ENCODE assay signal across 14 cellular contexts in the genomic region with DNA sequence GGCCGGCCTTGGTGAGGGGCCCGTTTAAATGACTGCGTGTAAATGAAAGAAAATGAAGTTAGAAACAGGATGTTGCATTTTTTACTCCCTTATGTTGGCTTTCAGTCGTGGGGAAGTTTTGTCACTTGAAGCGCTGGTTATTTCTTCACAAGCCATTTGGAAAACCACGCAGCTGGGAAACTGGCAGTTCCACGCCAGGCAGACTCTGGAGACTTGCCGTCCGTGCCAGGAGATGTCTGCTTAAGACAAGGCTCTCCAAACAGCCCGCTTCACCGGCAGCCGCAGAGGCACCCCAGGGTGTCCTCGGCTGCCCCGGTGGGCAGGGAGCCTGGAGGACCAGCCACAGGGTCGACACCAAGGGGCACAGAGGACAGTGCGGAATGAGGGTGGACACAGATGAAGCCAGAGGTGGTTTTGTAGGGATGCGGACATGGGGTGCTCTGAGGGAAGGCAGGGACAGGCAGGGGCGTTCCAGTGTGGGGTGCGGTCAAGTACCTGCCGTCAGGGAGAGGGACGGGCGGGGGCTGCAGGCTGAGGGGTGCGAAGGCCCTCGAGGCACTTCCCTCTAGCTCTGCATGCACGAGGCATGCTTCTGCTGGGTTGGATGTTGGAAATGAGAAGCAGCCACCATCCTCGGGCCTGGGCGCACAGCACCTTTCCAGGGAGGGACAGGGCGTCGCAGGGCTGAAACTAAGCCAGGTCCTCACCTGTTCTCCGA. TPM values are rescaled to one million over a fixed set of nuclear protein-coding genes. Genes with fewer than 3 reads are reported as not detected.
A peak's percentile ranks its signal among the peaks of the same experiment; 100 is the strongest.
DNase-seq lines count a peak whose midpoint lies in the region; ATAC-seq, FAIRE-seq and TF ChIP-seq lines count a peak whose summit lies in the region.
"Had no signal": no experiment of that assay in that cellular context is flagged by ENCODE, and none has a peak within 500 bp of the region (broad histone marks: within the 10 kb centered on the region; RNA-seq: fewer than 3 reads in every experiment).

No MANE protein-coding gene starts in this region.

- H2BK120ac ChIP-seq in neuronal stem cell (ENCODE audit: low read depth, low read length): no peak overlapping the region

- DNase-seq in HL-60 (ENCODE audit: low read depth in 1 of 2, low spot score in 1 of 2): peak in 1 of 2 experiments; percentile 51
- no peak for DNase-seq in K562 (ENCODE audit: extremely low read depth in 1 of 4, low spot score in 3 of 4)
- DNase-seq in neuronal stem cell (ENCODE audit: low spot score): no peak
- no peak for DNase-seq in hypothalamus (lab: John Stamatoyannopoulos, UW)
- no peak for DNase-seq in H54 (ENCODE audit: insufficient read length, low spot score)
- DNase-seq in activated T-helper 2 cell treated with anti-CD3 and anti-CD28 coated beads, Interferon-gamma antibody, Interleukin-2, Interleukin-4, amounts not matched to agents 10 μg/mL and 5 μg/mL and 100 μg/mL, durations not matched to agents 14 hours and 24 hours and 36 hours (ENCODE audit: low spot score): no peak
- DNase-seq: DMS79 treated with DMSO at 0.1 percent for 48 hours, GDM1, KBM-7, NCI-H1092, NCI-H226, PC-3 had no signal

- H2BK5ac ChIP-seq in neuronal stem cell (ENCODE audit: low read length): no peak overlapping the region

- no peaks in the 10 kb centered on the region for H3K27me3 Mint-ChIP-seq in activated T-helper 2 cell treated with anti-CD3 and anti-CD28 coated beads, Interferon-gamma antibody, Interleukin-2, Interleukin-4, amounts not matched to agents 10 μg/mL and 5 μg/mL and 100 μg/mL, durations not matched to agents 14 hours and 24 hours and 36 hours (ENCODE audit: low read depth)

- H2BK15ac ChIP-seq in neuronal stem cell (ENCODE audit: low read length): no peak overlapping the region

- no peaks in the 10 kb centered on the region for H3K79me2 ChIP-seq in K562 (ENCODE audit: control insufficient read depth, insufficient read depth, low read length)

- in situ Hi-C loops in K562 (cut with MboI): no loop called here

- no peak overlapping the region for H4K8ac ChIP-seq in neuronal stem cell (ENCODE audit: low read depth, low read length)

- H3K18ac ChIP-seq in neuronal stem cell (ENCODE audit: low read length): no peak overlapping the region

- H3K4me3 Mint-ChIP-seq in activated T-helper 2 cell treated with anti-CD3 and anti-CD28 coated beads, Interferon-gamma antibody, Interleukin-2, Interleukin-4, amounts not matched to agents 10 μg/mL and 5 μg/mL and 100 μg/mL, durations not matched to agents 14 hours and 24 hours and 36 hours (ENCODE audit: low read depth): no peak overlapping the region
- H3K4me3 Mint-ChIP-seq: CD8-positive, alpha-beta T cell had no signal

- 94% methylated on average over 28 of the region's 30 CpGs for WGBS in K562 (ENCODE audit: insufficient coverage, low coverage, missing lambda C conversion rate)
- WGBS in neuronal stem cell (ENCODE audit: extremely low coverage in 2 of 2, insufficient read length in 2 of 2, insufficient replicate concordance in 1 of 2), 2 donors: no CpG with 5 or more reads among the region's 30 CpGs

- H3K36me3 ChIP-seq in K562 (ENCODE audit: control insufficient read depth, insufficient read depth, low read length) (peaks cover 90% of the 10 kb centered on the region), neuronal stem cell (replicated peaks in 1 of 2; ENCODE audit: control insufficient read depth in 2 of 2, insufficient read depth in 2 of 2, low read length in 2 of 2) (peaks cover 63 to 84% of the 10 kb centered on the region in 2 donors)

- CTCF ChIA-PET in K562 (lab: Yijun Ruan, JAX; ENCODE audit: low intra/inter-chr PET ratio): no interaction called here

- POLR2A ChIA-PET in K562 (lab: Yijun Ruan, JAX): interaction anchor here (0.6 to 1.9 kb wide), 3 partner anchors 9 to 51 kb away, joined by 3 to 10 read pairs (median 4); partner anchors contain the start of gene AJM1

- H2BK12ac ChIP-seq in neuronal stem cell (ENCODE audit: low read length): no peak overlapping the region

- H3K27ac Mint-ChIP-seq in activated T-helper 2 cell treated with anti-CD3 and anti-CD28 coated beads, Interferon-gamma antibody, Interleukin-2, Interleukin-4, amounts not matched to agents 10 μg/mL and 5 μg/mL and 100 μg/mL, durations not matched to agents 14 hours and 24 hours and 36 hours: no peak overlapping the region
- H3K27ac Mint-ChIP-seq: CD8-positive, alpha-beta T cell had no signal

- H3K79me1 ChIP-seq in neuronal stem cell (ENCODE audit: low read depth, low read length): peaks cover 9% of the 10 kb centered on the region

- no peak for TF ChIP-seq POLR2A in K562 (conservative IDR thresholded peaks at IDR 0.05)
- TF ChIP-seq POLR2A in H54 (IDR thresholded peaks at IDR 0.05; ENCODE audit: low read depth, low read length): no peak

- BruUV-seq in K562 (replicated peaks; lab: Mats Ljungman, UMichigan): no TSS peak

- TF ChIP-seq RAD21 in K562 (CRISPR knock-in tag; conservative IDR thresholded peaks at IDR 0.05 in 1 of 2, IDR thresholded peaks at IDR 0.05 in 1 of 2): no peak

- no peak overlapping the region for H3K4me3 ChIP-seq in HL-60 (replicated peaks; ENCODE audit: insufficient read depth, low read length)
- no peak overlapping the region for H3K4me3 ChIP-seq in K562
- peak overlapping the region in 1 of 2 donors; percentile 16 for H3K4me3 ChIP-seq in neuronal stem cell (ENCODE audit: low read length in 2 of 2)

- no peaks in the 10 kb centered on the region for H3K4me1 Mint-ChIP-seq in activated T-helper 2 cell treated with anti-CD3 and anti-CD28 coated beads, Interferon-gamma antibody, Interleukin-2, Interleukin-4, amounts not matched to agents 10 μg/mL and 5 μg/mL and 100 μg/mL, durations not matched to agents 14 hours and 24 hours and 36 hours (ENCODE audit: low read depth)

- H3K4me1 ChIP-seq in K562 (replicated peaks in 1 of 2; ENCODE audit: control insufficient read depth in 2 of 2, insufficient read depth in 2 of 2, low read length in 2 of 2) (peaks cover 0 to 53% of the 10 kb centered on the region in 2 experiments; a peak in 1 of 5 replicates), neuronal stem cell (ENCODE audit: control insufficient read depth in 2 of 2, insufficient read depth in 1 of 2, low read depth in 1 of 2, low read length in 2 of 2) (no peaks in the 10 kb centered on the region)

- no peaks in the 10 kb centered on the region for H3K9me3 Mint-ChIP-seq in activated T-helper 2 cell treated with anti-CD3 and anti-CD28 coated beads, Interferon-gamma antibody, Interleukin-2, Interleukin-4, amounts not matched to agents 10 μg/mL and 5 μg/mL and 100 μg/mL, durations not matched to agents 14 hours and 24 hours and 36 hours
- H3K9me3 Mint-ChIP-seq: CD8-positive, alpha-beta T cell had no signal

- peak overlapping the region; percentile 64 for H3K27ac ChIP-seq in HL-60 (replicated peaks)
- H3K27ac ChIP-seq in K562 (ENCODE audit: extremely low read depth, low read depth, low read length): no peak overlapping the region
- no peak overlapping the region for H3K27ac ChIP-seq in neuronal stem cell (replicated peaks; ENCODE audit: low read length)

- H3K9me3 ChIP-seq in K562 (replicated peaks; ENCODE audit: control insufficient read depth, insufficient read depth, low read depth, low read length) (no peaks in the 10 kb centered on the region), neuronal stem cell (replicated peaks in 1 of 2; ENCODE audit: control insufficient read depth in 2 of 2, insufficient read depth in 1 of 2, low read depth in 1 of 2, low read length in 2 of 2) (no peaks in the 10 kb centered on the region)

- intact Hi-C loops in K562 (cut with micrococcal nuclease): no loop called here
- intact Hi-C loops in activated T-helper 2 cell treated with anti-CD3 and anti-CD28 coated beads, Interferon-gamma antibody, Interleukin-2, Interleukin-4, amounts not matched to agents 10 μg/mL and 5 μg/mL and 100 μg/mL, durations not matched to agents 14 hours and 24 hours and 36 hours (cut with micrococcal nuclease): no loop called here

- no peak overlapping the region for H3K9ac ChIP-seq in K562 (ENCODE audit: insufficient read depth in 1 of 2, low read depth in 2 of 2, low read length in 2 of 2)
- peak overlapping the region; percentile 14 for H3K9ac ChIP-seq in neuronal stem cell (ENCODE audit: low read depth, low read length, poor library complexity)

- H3K36me3 Mint-ChIP-seq in activated T-helper 2 cell treated with anti-CD3 and anti-CD28 coated beads, Interferon-gamma antibody, Interleukin-2, Interleukin-4, amounts not matched to agents 10 μg/mL and 5 μg/mL and 100 μg/mL, durations not matched to agents 14 hours and 24 hours and 36 hours (ENCODE audit: low read depth): peaks cover 20% of the 10 kb centered on the region

- H3K4me2 ChIP-seq in K562 (ENCODE audit: insufficient read depth, low read length) (no peak overlapping the region), neuronal stem cell (ENCODE audit: insufficient read depth, low read length, poor library complexity, severe bottlenecking) (no peak overlapping the region)

- peaks cover 3% of the 10 kb centered on the region for H3K9me1 ChIP-seq in K562 (ENCODE audit: control insufficient read depth, insufficient read depth, low read length)

- TF ChIP-seq CTCF in HL-60 (IDR thresholded peaks at IDR 0.05; ENCODE audit: insufficient read depth, low read length): no peak
- TF ChIP-seq CTCF in K562 (IDR thresholded peaks at IDR 0.05 in 2 of 3, conservative IDR thresholded peaks at IDR 0.05 in 1 of 3; ENCODE audit: insufficient read depth in 2 of 3, low read depth in 1 of 3, low read length in 3 of 3): no peak

- H3K14ac ChIP-seq in neuronal stem cell (ENCODE audit: low read length): no peak overlapping the region

- H2AFZ ChIP-seq in K562 (ENCODE audit: low read depth, low read length) (no peak overlapping the region), neuronal stem cell (ENCODE audit: low read length) (no peak overlapping the region)

- H3K23ac ChIP-seq in neuronal stem cell (ENCODE audit: low read depth, low read length, poor library complexity): no peak overlapping the region

- H3K27me3 ChIP-seq in HL-60 (ENCODE audit: insufficient read depth, poor library complexity, severe bottlenecking) (no peaks in the 10 kb centered on the region), K562 (ENCODE audit: control insufficient read depth in 2 of 2, insufficient read depth in 2 of 2, low read length in 2 of 2) (no peaks in the 10 kb centered on the region), neuronal stem cell (ENCODE audit: control insufficient read depth in 3 of 3, insufficient read depth in 3 of 3, low read depth in 1 of 3, low read length in 3 of 3) (no peaks in the 10 kb centered on the region)

- H4K20me1 ChIP-seq in K562 (replicated peaks; ENCODE audit: control insufficient read depth, insufficient read depth, low read length): no peaks in the 10 kb centered on the region; the same call in 1 of the 2 replicates

- FAIRE-seq in K562 (lab: Jason Lieb, UNC) (no peak), H54 (lab: Jason Lieb, UNC) (no peak)
- FAIRE-seq: D721Med had no signal

- ATAC-seq in K562: no peak
- ATAC-seq: CD8-positive, alpha-beta T cell; PC-3 had no signal

- TF ChIP-seq EP300 in K562 (IDR thresholded peaks at IDR 0.05; ENCODE audit: low read length): no peak

- H2AK5ac ChIP-seq in neuronal stem cell (ENCODE audit: low read depth, low read length): no peak overlapping the region

- no peak overlapping the region for H4K91ac ChIP-seq in neuronal stem cell (ENCODE audit: low read depth, low read length, poor library complexity)

- no peak overlapping the region for H3K4ac ChIP-seq in neuronal stem cell (ENCODE audit: low read length)

RNA-seq across cellular contexts. Expression of gene AJM1, which starts 11.1 kb away (rescaled TPM):
- total RNA-seq in K562 (2011; cell fraction: chromatin; rRNA removed; ENCODE audit: low replicate concordance): 3.5 and 12.8 TPM in 2 replicates
- total RNA-seq in K562 (2011; cell fraction: nucleolus; rRNA removed): 13.2 and 13.6 TPM in 2 replicates
- total RNA-seq in K562 (2011; cell fraction: nucleoplasm; rRNA removed): 7.8 and 10.9 TPM in 2 replicates
- total RNA-seq in K562 (2014; rRNA removed): 2.0 and 2.8 TPM in 2 replicates
- 0.07 TPM in 1 of 2 replicates, not detected in the other for total RNA-seq in K562 (2014; rRNA removed; fragmentation: Illumina TruSeq; extraction: Trizol)
- total RNA-seq in K562 (2015; rRNA removed; fragmentation: Illumina TruSeq; extraction: Trizol): 0.83 and 0.94 TPM in 2 replicates
- total RNA-seq in K562 (2021): 3.2 TPM in 2 replicates
- 0.46 and 1.1 TPM in 2 replicates for polyA plus RNA-seq in K562 (2011; rRNA removed)
- polyA plus RNA-seq in K562 (2011; cell fraction: cytosol; rRNA removed): 0.49 and 1.00 TPM in 2 replicates
- polyA plus RNA-seq in K562 (2011; cell fraction: nucleus; rRNA removed): 11.7 and 16.6 TPM in 2 replicates
- polyA plus RNA-seq in K562 (2012): 2.1 and 4.3 TPM in 2 replicates
- 0.06 and 0.54 TPM in 2 replicates for polyA plus RNA-seq in K562 (2014; fragmentation: Illumina TruSeq; extraction: Trizol)
- polyA plus RNA-seq in K562 (2014; fragmentation: Nextera tagmentation; extraction: Ambion mirVana): under 1 TPM in 1 of 2 experiments, not detected in 1; 0.01 TPM
- 2.2 and 3.7 TPM in 2 replicates for polyA plus RNA-seq in K562 (2014; rRNA removed)
- 0.11 and 0.12 TPM in 2 replicates for polyA minus RNA-seq in K562 (2011; rRNA and poly(A)+ RNA removed)
- 0.86 and 1.3 TPM in 2 replicates for polyA minus RNA-seq in K562 (2011; cell fraction: cytosol; rRNA and poly(A)+ RNA removed)
- 2.6 and 3.0 TPM in 2 replicates for polyA minus RNA-seq in K562 (2011; cell fraction: nucleus; rRNA and poly(A)+ RNA removed)
- polyA plus RNA-seq in neuronal stem cell (2013, experiment 1 of 2): 0.42 TPM
- 0.44 TPM for polyA plus RNA-seq in neuronal stem cell (2013, experiment 2 of 2)
- 5.0 and 5.1 TPM in 2 replicates for total RNA-seq in activated T-helper 2 cell treated with anti-CD3 and anti-CD28 coated beads, Interferon-gamma antibody, Interleukin-2, Interleukin-4, amounts not matched to agents 10 μg/mL and 5 μg/mL and 100 μg/mL, durations not matched to agents 14 hours and 24 hours and 36 hours

RNA-seq across cellular contexts. Expression of gene PHPT1, which starts 18.0 kb away (rescaled TPM):
- 45.1 and 180 TPM in 2 replicates for total RNA-seq in K562 (2011; cell fraction: chromatin; rRNA removed; ENCODE audit: low replicate concordance)
- total RNA-seq in K562 (2011; cell fraction: nucleolus; rRNA removed): 169 and 176 TPM in 2 replicates
- total RNA-seq in K562 (2011; cell fraction: nucleoplasm; rRNA removed): 73.7 and 101 TPM in 2 replicates
- total RNA-seq in K562 (2014; rRNA removed): 114 and 142 TPM in 2 replicates
- 16.4 and 20.9 TPM in 2 replicates for total RNA-seq in K562 (2014; rRNA removed; fragmentation: Illumina TruSeq; extraction: Trizol)
- total RNA-seq in K562 (2015; rRNA removed; fragmentation: Illumina TruSeq; extraction: Trizol): 93.0 and 96.7 TPM in 2 replicates
- total RNA-seq in K562 (2021): 126 and 135 TPM in 2 replicates
- polyA plus RNA-seq in K562 (2011; rRNA removed): 50.9 and 84.3 TPM in 2 replicates
- 137 and 211 TPM in 2 replicates for polyA plus RNA-seq in K562 (2011; cell fraction: cytosol; rRNA removed)
- 314 and 360 TPM in 2 replicates for polyA plus RNA-seq in K562 (2011; cell fraction: nucleus; rRNA removed)
- polyA plus RNA-seq in K562 (2012): 124 and 150 TPM in 2 replicates
- 80.2 and 98.6 TPM in 2 replicates for polyA plus RNA-seq in K562 (2014; fragmentation: Illumina TruSeq; extraction: Trizol)
- 100 to 1,000 TPM; 131 to 166 TPM for polyA plus RNA-seq in K562 (2014; fragmentation: Nextera tagmentation; extraction: Ambion mirVana)
- polyA plus RNA-seq in K562 (2014; rRNA removed): 129 and 161 TPM in 2 replicates
- polyA minus RNA-seq in K562 (2011; rRNA and poly(A)+ RNA removed): 7.0 and 7.2 TPM in 2 replicates
- polyA minus RNA-seq in K562 (2011; cell fraction: cytosol; rRNA and poly(A)+ RNA removed): 19.4 and 27.9 TPM in 2 replicates
- polyA minus RNA-seq in K562 (2011; cell fraction: nucleus; rRNA and poly(A)+ RNA removed): 31.0 and 41.3 TPM in 2 replicates
- polyA plus RNA-seq in neuronal stem cell (2013, experiment 1 of 2): 230 TPM
- 218 TPM for polyA plus RNA-seq in neuronal stem cell (2013, experiment 2 of 2)
- total RNA-seq in activated T-helper 2 cell treated with anti-CD3 and anti-CD28 coated beads, Interferon-gamma antibody, Interleukin-2, Interleukin-4, amounts not matched to agents 10 μg/mL and 5 μg/mL and 100 μg/mL, durations not matched to agents 14 hours and 24 hours and 36 hours: 127 and 133 TPM in 2 replicates

RNA-seq across cellular contexts. Expression of gene MAMDC4, which starts 21.0 kb away (rescaled TPM):
- 9.8 and 44.0 TPM in 2 replicates for total RNA-seq in K562 (2011; cell fraction: chromatin; rRNA removed; ENCODE audit: low replicate concordance)
- 38.6 and 45.4 TPM in 2 replicates for total RNA-seq in K562 (2011; cell fraction: nucleolus; rRNA removed)
- 15.4 and 16.5 TPM in 2 replicates for total RNA-seq in K562 (2011; cell fraction: nucleoplasm; rRNA removed)
- total RNA-seq in K562 (2014; rRNA removed) (4.5 and 7.1 TPM in 2 replicates), K562 (2014; rRNA removed; fragmentation: Illumina TruSeq; extraction: Trizol) (0.10 and 0.47 TPM in 2 replicates), K562 (2015; rRNA removed; fragmentation: Illumina TruSeq; extraction: Trizol) (2.9 and 3.6 TPM in 2 replicates), K562 (2021) (9.6 and 11.0 TPM in 2 replicates)
- polyA plus RNA-seq in K562 (2011; rRNA removed) (1.3 and 3.6 TPM in 2 replicates), K562 (2014; fragmentation: Illumina TruSeq; extraction: Trizol) (1.5 and 2.2 TPM in 2 replicates), K562 (2014; fragmentation: Nextera tagmentation; extraction: Ambion mirVana) (under 1 TPM; 0.03 to 0.18 TPM), K562 (2014; rRNA removed) (7.9 and 10.8 TPM in 2 replicates)
- 0.74 and 2.6 TPM in 2 replicates for polyA plus RNA-seq in K562 (2011; cell fraction: cytosol; rRNA removed)
- polyA plus RNA-seq in K562 (2011; cell fraction: nucleus; rRNA removed): 45.8 and 94.5 TPM in 2 replicates
- polyA plus RNA-seq in K562 (2012): 6.9 and 15.2 TPM in 2 replicates
- polyA minus RNA-seq in K562 (2011; rRNA and poly(A)+ RNA removed): 0.06 and 0.21 TPM in 2 replicates
- polyA minus RNA-seq in K562 (2011; cell fraction: cytosol; rRNA and poly(A)+ RNA removed): 1.1 and 1.5 TPM in 2 replicates
- polyA minus RNA-seq in K562 (2011; cell fraction: nucleus; rRNA and poly(A)+ RNA removed): 5.0 and 5.6 TPM in 2 replicates
- polyA plus RNA-seq in neuronal stem cell (2013, experiment 1 of 2): 3.6 TPM
- polyA plus RNA-seq in neuronal stem cell (2013, experiment 2 of 2): 3.2 TPM
- 19.0 and 21.0 TPM in 2 replicates for total RNA-seq in activated T-helper 2 cell treated with anti-CD3 and anti-CD28 coated beads, Interferon-gamma antibody, Interleukin-2, Interleukin-4, amounts not matched to agents 10 μg/mL and 5 μg/mL and 100 μg/mL, durations not matched to agents 14 hours and 24 hours and 36 hours

RNA-seq across cellular contexts. Expression of gene RABL6, which starts 23.4 kb away (rescaled TPM):
- total RNA-seq in K562 (2011; cell fraction: chromatin; rRNA removed; ENCODE audit: low replicate concordance): 250 and 572 TPM in 2 replicates
- 321 and 330 TPM in 2 replicates for total RNA-seq in K562 (2011; cell fraction: nucleolus; rRNA removed)
- 231 and 237 TPM in 2 replicates for total RNA-seq in K562 (2011; cell fraction: nucleoplasm; rRNA removed)
- total RNA-seq in K562 (2014; rRNA removed) (141 and 154 TPM in 2 replicates), K562 (2014; rRNA removed; fragmentation: Illumina TruSeq; extraction: Trizol) (34.2 and 44.6 TPM in 2 replicates), K562 (2015; rRNA removed; fragmentation: Illumina TruSeq; extraction: Trizol) (84.5 and 85.0 TPM in 2 replicates), K562 (2021) (165 and 181 TPM in 2 replicates)
- polyA plus RNA-seq in K562 (2011; rRNA removed) (109 and 142 TPM in 2 replicates), K562 (2014; fragmentation: Illumina TruSeq; extraction: Trizol) (68.9 and 82.6 TPM in 2 replicates), K562 (2014; fragmentation: Nextera tagmentation; extraction: Ambion mirVana) (1 to 10 TPM; 5.6 to 6.4 TPM), K562 (2014; rRNA removed) (121 and 124 TPM in 2 replicates)
- 89.0 and 119 TPM in 2 replicates for polyA plus RNA-seq in K562 (2011; cell fraction: cytosol; rRNA removed)
- 341 and 396 TPM in 2 replicates for polyA plus RNA-seq in K562 (2011; cell fraction: nucleus; rRNA removed)
- polyA plus RNA-seq in K562 (2012): 134 and 138 TPM in 2 replicates
- polyA minus RNA-seq in K562 (2011; rRNA and poly(A)+ RNA removed): 64.4 and 75.7 TPM in 2 replicates
- 71.6 and 75.2 TPM in 2 replicates for polyA minus RNA-seq in K562 (2011; cell fraction: cytosol; rRNA and poly(A)+ RNA removed)
- polyA minus RNA-seq in K562 (2011; cell fraction: nucleus; rRNA and poly(A)+ RNA removed): 89.1 and 116 TPM in 2 replicates
- 115 TPM for polyA plus RNA-seq in neuronal stem cell (2013, experiment 1 of 2)
- 112 TPM for polyA plus RNA-seq in neuronal stem cell (2013, experiment 2 of 2)
- 108 and 111 TPM in 2 replicates for total RNA-seq in activated T-helper 2 cell treated with anti-CD3 and anti-CD28 coated beads, Interferon-gamma antibody, Interleukin-2, Interleukin-4, amounts not matched to agents 10 μg/mL and 5 μg/mL and 100 μg/mL, durations not matched to agents 14 hours and 24 hours and 36 hours

RNA-seq across cellular contexts. Expression of gene EDF1, which starts 34.9 kb away (rescaled TPM):
- 59.6 and 137 TPM in 2 replicates for total RNA-seq in K562 (2011; cell fraction: chromatin; rRNA removed; ENCODE audit: low replicate concordance)
- total RNA-seq in K562 (2011; cell fraction: nucleolus; rRNA removed): 95.8 and 97.7 TPM in 2 replicates
- total RNA-seq in K562 (2011; cell fraction: nucleoplasm; rRNA removed): 83.2 and 87.5 TPM in 2 replicates
- 532 and 564 TPM in 2 replicates for total RNA-seq in K562 (2014; rRNA removed)
- 132 and 198 TPM in 2 replicates for total RNA-seq in K562 (2014; rRNA removed; fragmentation: Illumina TruSeq; extraction: Trizol)
- 363 and 368 TPM in 2 replicates for total RNA-seq in K562 (2015; rRNA removed; fragmentation: Illumina TruSeq; extraction: Trizol)
- total RNA-seq in K562 (2021): 302 and 324 TPM in 2 replicates
- 235 TPM in 2 replicates for polyA plus RNA-seq in K562 (2011; rRNA removed)
- polyA plus RNA-seq in K562 (2011; cell fraction: cytosol; rRNA removed): 308 and 335 TPM in 2 replicates
- 223 and 253 TPM in 2 replicates for polyA plus RNA-seq in K562 (2011; cell fraction: nucleus; rRNA removed)
- 389 and 638 TPM in 2 replicates for polyA plus RNA-seq in K562 (2012)
- polyA plus RNA-seq in K562 (2014; fragmentation: Illumina TruSeq; extraction: Trizol): 318 and 384 TPM in 2 replicates
- 100 to 1,000 TPM in 1 of 2 experiments, 10 to 100 TPM in 1; 81.0 to 108 TPM for polyA plus RNA-seq in K562 (2014; fragmentation: Nextera tagmentation; extraction: Ambion mirVana)
- 526 and 558 TPM in 2 replicates for polyA plus RNA-seq in K562 (2014; rRNA removed)
- 128 and 129 TPM in 2 replicates for polyA minus RNA-seq in K562 (2011; rRNA and poly(A)+ RNA removed)
- polyA minus RNA-seq in K562 (2011; cell fraction: cytosol; rRNA and poly(A)+ RNA removed): 82.8 and 116 TPM in 2 replicates
- 37.3 and 41.4 TPM in 2 replicates for polyA minus RNA-seq in K562 (2011; cell fraction: nucleus; rRNA and poly(A)+ RNA removed)
- 289 TPM for polyA plus RNA-seq in neuronal stem cell (2013, experiment 1 of 2)
- 288 TPM for polyA plus RNA-seq in neuronal stem cell (2013, experiment 2 of 2)
- total RNA-seq in activated T-helper 2 cell treated with anti-CD3 and anti-CD28 coated beads, Interferon-gamma antibody, Interleukin-2, Interleukin-4, amounts not matched to agents 10 μg/mL and 5 μg/mL and 100 μg/mL, durations not matched to agents 14 hours and 24 hours and 36 hours: 381 and 410 TPM in 2 replicates
